Comparison of ENCODE assay signal across 12 cellular contexts in the genomic region with DNA sequence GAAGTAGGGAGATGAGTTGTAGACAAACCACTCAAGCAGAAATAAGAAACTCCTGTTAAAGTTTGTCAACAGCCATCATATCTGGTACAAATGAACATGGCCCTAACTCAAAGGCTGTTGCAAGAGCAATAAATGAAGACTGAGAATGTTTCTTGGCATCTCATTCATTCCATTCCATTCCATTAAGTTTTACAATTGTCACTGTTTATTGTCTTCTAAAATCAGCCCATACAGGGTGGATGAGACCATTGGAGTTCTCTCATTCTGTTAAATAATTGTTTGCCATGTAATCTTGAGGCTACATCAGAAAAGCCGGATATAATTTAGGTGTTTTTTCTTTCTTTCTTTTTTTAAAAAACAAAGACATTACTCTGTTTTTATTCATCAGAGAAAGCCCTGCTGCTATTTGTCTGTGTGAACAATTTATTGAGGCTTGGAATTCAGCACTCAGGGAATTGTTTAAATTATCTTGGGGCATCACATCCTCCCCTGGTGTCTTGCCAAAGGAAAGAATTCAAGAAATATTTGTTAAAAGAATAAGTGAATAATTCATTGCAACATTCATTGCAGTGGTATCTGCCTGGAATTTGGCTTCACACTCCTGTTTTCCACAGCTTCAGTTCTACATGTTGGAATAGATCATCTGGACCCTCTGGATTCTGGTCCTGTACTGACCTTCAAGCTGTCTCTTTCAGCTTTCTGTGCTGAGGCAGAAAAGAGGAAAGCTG.
A peak's percentile ranks its signal among the peaks of the same experiment; 100 is the strongest.
DNase-seq lines count a peak whose midpoint lies in the region; ATAC-seq, FAIRE-seq and TF ChIP-seq lines count a peak whose summit lies in the region.
"Had no signal": no experiment of that assay in that cellular context is flagged by ENCODE, and none has a peak within 500 bp of the region (broad histone marks: within the 10 kb centered on the region; RNA-seq: fewer than 3 reads in every experiment).

No MANE protein-coding gene starts in this region.

- H3K27me3 ChIP-seq in astrocyte (ENCODE audit: insufficient read depth, low read length) (no peaks in the 10 kb centered on the region), gastroesophageal sphincter (no peaks in the 10 kb centered on the region), subcutaneous abdominal adipose tissue (ENCODE audit: control insufficient read depth in 5 of 5, insufficient read depth in 4 of 5, low read length in 5 of 5) (no peaks in the 10 kb centered on the region)
- H3K27me3 ChIP-seq: stomach had no signal

- no peaks in the 10 kb centered on the region for H3K79me2 ChIP-seq in astrocyte (ENCODE audit: insufficient read depth, low read length)

- H3K36me3 Mint-ChIP-seq in astrocyte (ENCODE audit: low read depth, unreplicated experiment) = no peaks in the 10 kb centered on the region
- H3K36me3 Mint-ChIP-seq: brain had no signal

- no peak overlapping the region for H3K4me3 Mint-ChIP-seq in astrocyte (ENCODE audit: unreplicated experiment)
- H3K4me3 Mint-ChIP-seq: activated T-cell treated with anti-CD3 and anti-CD28 coated beads, Interleukin-2, amount 50 U/mL, for 72 hours; brain had no signal

- TF ChIP-seq POLR2A in gastroesophageal sphincter (IDR thresholded peaks at IDR 0.05) = no peak

- DNase-seq in GM04503 (ENCODE audit: low read depth) (peak; percentile 95), astrocyte (ENCODE audit: low read depth) (peak; percentile 87), inferior parietal cortex (ENCODE audit: extremely low spot score) (no peak)
- DNase-seq in activated T-cell treated with anti-CD3 and anti-CD28 coated beads, Interleukin-2, amount 50 U/mL, for 1 hour = no peak
- no peak for DNase-seq in activated CD4-positive, alpha-beta T cell treated with anti-CD3 and anti-CD28 coated beads, Interleukin-2, amount 50 U/mL, for 48 hours
- DNase-seq in activated effector memory CD4-positive, alpha-beta T cell treated with Interleukin-2 at 50 U/mL for 16 hours = no peak
- DNase-seq: activated T-cell treated with anti-CD3 and anti-CD28 coated beads, Interleukin-2, amount 50 U/mL, for 72 hours; NCI-H2029; stomach had no signal

- WGBS in gastroesophageal sphincter (ENCODE audit: low coverage in 1 of 2), 2 donors = 23 to 40% methylated on average over 1 of the region's 1 CpG

- peak; percentile 76 for FAIRE-seq in astrocyte (lab: Jason Lieb, UNC)

- H3K4me3 ChIP-seq in astrocyte (ENCODE audit: insufficient read depth, low read depth, low read length) (no peak overlapping the region), gastroesophageal sphincter (no peak overlapping the region), subcutaneous abdominal adipose tissue (ENCODE audit: low read depth in 1 of 5, low read length in 5 of 5) (no peak overlapping the region)
- H3K4me3 ChIP-seq: stomach had no signal

- H2AFZ ChIP-seq in astrocyte (ENCODE audit: low read depth, low read length) = no peak overlapping the region

- H3K27ac ChIP-seq in astrocyte (ENCODE audit: low read depth, low read length) (no peak overlapping the region), gastroesophageal sphincter (peak overlapping the region; percentile 39 to 75 (median 64)), subcutaneous abdominal adipose tissue (ENCODE audit: low read depth, low read length) (peak overlapping the region; percentile 6)

- no peaks in the 10 kb centered on the region for H3K4me1 Mint-ChIP-seq in astrocyte (ENCODE audit: low read depth, unreplicated experiment)
- H3K4me1 Mint-ChIP-seq: brain had no signal

- no peaks in the 10 kb centered on the region for H3K4me1 ChIP-seq in astrocyte (ENCODE audit: insufficient read depth, low read length)
- H3K4me1 ChIP-seq in gastroesophageal sphincter = peaks cover 4 to 23% (median 5%) of the 10 kb centered on the region in 3 donors
- peaks cover 4 to 23% (median 13%) of the 10 kb centered on the region in 5 donors for H3K4me1 ChIP-seq in subcutaneous abdominal adipose tissue (ENCODE audit: control insufficient read depth in 5 of 5, insufficient read depth in 5 of 5, low read length in 5 of 5)

- H3K36me3 ChIP-seq in astrocyte (ENCODE audit: insufficient read depth, low read length) (no peaks in the 10 kb centered on the region), gastroesophageal sphincter (no peaks in the 10 kb centered on the region), subcutaneous abdominal adipose tissue (ENCODE audit: control insufficient read depth in 5 of 5, insufficient read depth in 5 of 5, low read length in 5 of 5) (no peaks in the 10 kb centered on the region)
- H3K36me3 ChIP-seq: stomach had no signal

- no peak overlapping the region for H3K27ac Mint-ChIP-seq in astrocyte (ENCODE audit: unreplicated experiment)
- H3K27ac Mint-ChIP-seq: activated T-cell treated with anti-CD3 and anti-CD28 coated beads, Interleukin-2, amount 50 U/mL, for 72 hours; brain had no signal

- peak; percentile 78 for ATAC-seq in gastroesophageal sphincter
- ATAC-seq: activated T-cell treated with anti-CD3 and anti-CD28 coated beads, Interleukin-2, amount 50 U/mL, for 72 hours had no signal

- no peak for TF ChIP-seq CTCF in astrocyte (IDR thresholded peaks at IDR 0.05; ENCODE audit: insufficient read depth, low read depth, low read length)
- TF ChIP-seq CTCF in gastroesophageal sphincter (IDR thresholded peaks at IDR 0.05) = no peak

- peak overlapping the region; percentile 14 for H3K4me2 ChIP-seq in astrocyte (ENCODE audit: low read length)

- no peaks in the 10 kb centered on the region for H3K9me3 Mint-ChIP-seq in astrocyte (ENCODE audit: unreplicated experiment)

- H3K9ac ChIP-seq in astrocyte (ENCODE audit: low read length) (no peak overlapping the region), subcutaneous abdominal adipose tissue (ENCODE audit: low read length in 5 of 5) (no peak overlapping the region)

- H3K9me3 ChIP-seq in astrocyte (ENCODE audit: insufficient read depth, low read depth, low read length) (no peaks in the 10 kb centered on the region), gastroesophageal sphincter (peaks cover 0 to 16% (median 0%) of the 10 kb centered on the region in 3 donors), subcutaneous abdominal adipose tissue (ENCODE audit: control insufficient read depth in 5 of 5, low read length in 5 of 5) (no peaks in the 10 kb centered on the region)

- peaks cover 43% of the 10 kb centered on the region for H3K27me3 Mint-ChIP-seq in astrocyte (ENCODE audit: low read depth, unreplicated experiment)

- no peaks in the 10 kb centered on the region for H4K20me1 ChIP-seq in astrocyte (ENCODE audit: insufficient read depth, low read length)

- TF ChIP-seq EP300 in gastroesophageal sphincter (IDR thresholded peaks at IDR 0.05) = no peak

Comparison
In these comparisons a context has a peak if more than half of its experiments do, and no peak if none do; other contexts are left out.
1. DNase-seq: peak in GM04503 (single experiment) and astrocyte (single experiment); none in activated T-cell treated with anti-CD3 and anti-CD28 coated beads, Interleukin-2, amount 50 U/mL, for 1 hour (single experiment), activated CD4-positive, alpha-beta T cell treated with anti-CD3 and anti-CD28 coated beads, Interleukin-2, amount 50 U/mL, for 48 hours (0 of 2), activated effector memory CD4-positive, alpha-beta T cell treated with Interleukin-2 at 50 U/mL for 16 hours (single experiment) and inferior parietal cortex (single experiment).